18 cellular contexts compared by ENCODE assay signal in genomic region chr11:67048515-67048914, GRCh38. TPM values are rescaled to one million over a fixed set of nuclear protein-coding genes. Genes with fewer than 3 reads are reported as not detected.
"Had no signal": no experiment of that assay in that cellular context is flagged by ENCODE, and none has a peak within 500 bp of the region (broad histone marks: within the 10 kb centered on the region; RNA-seq: fewer than 3 reads in every experiment).

No MANE protein-coding gene starts in this region.

- H3K27ac ChIP-seq: epithelial cell of prostate, esophagus muscularis mucosa, hepatocyte, psoas muscle, right lobe of liver, testis, tibial nerve, upper lobe of right lung, vagina had no signal

- H3K27me3 ChIP-seq: hepatocyte, right lobe of liver, testis, upper lobe of right lung, vagina had no signal

- H3K79me2 ChIP-seq: hepatocyte had no signal

- H3K36me3 ChIP-seq: esophagus muscularis mucosa, right lobe of liver, tibial nerve, upper lobe of right lung, vagina had no signal

- DNase-seq: effector memory CD4-positive, alpha-beta T cell; foreskin melanocyte; head of caudate nucleus; left colon; mesendoderm; naive B cell; psoas muscle; retina; right lobe of liver; stimulated activated CD4-positive, alpha-beta T cell treated with anti-CD3 and anti-CD28 coated beads, Interleukin-4, amount 100 ng/mL, for 1 hour; testis; upper lobe of right lung had no signal

- H3K4me3 ChIP-seq: esophagus muscularis mucosa, hepatocyte, psoas muscle, right lobe of liver, testis, tibial nerve, upper lobe of right lung, vagina had no signal

- H3K4me1 ChIP-seq: esophagus muscularis mucosa, psoas muscle, testis, upper lobe of right lung, vagina had no signal

- H2AFZ ChIP-seq: hepatocyte had no signal

- H3K4me2 ChIP-seq: hepatocyte had no signal

- ATAC-seq: left colon; psoas muscle; right lobe of liver; stimulated activated memory B cell treated with anti-CD40 and anti-IgM and Interleukin-4, amounts not matched to agents 10 μg/mL and 1 μg/mL and 100 μg/mL, for 72 hours; upper lobe of right lung had no signal

- H3K9me3 ChIP-seq: esophagus muscularis mucosa, psoas muscle, right lobe of liver, testis, tibial nerve, upper lobe of right lung, vagina had no signal

RNA-seq across cellular contexts. Expression of gene SYT12, which starts 25.6 kb away (rescaled TPM):
- total RNA-seq: upper lobe of right lung had no signal
